In genomic region chr6:145423936-145424335, GRCh38 we compare ENCODE assay signal across 14 cellular contexts.
A peak's percentile ranks its signal among the peaks of the same experiment; 100 is the strongest.
DNase-seq lines count a peak whose midpoint lies in the region; FAIRE-seq and TF ChIP-seq lines count a peak whose summit lies in the region.
"Had no signal": no experiment of that assay in that cellular context is flagged by ENCODE, and none has a peak within 500 bp of the region (broad histone marks: within the 10 kb centered on the region; RNA-seq: fewer than 3 reads in every experiment).

No MANE protein-coding gene starts in this region.

- H3K79me2 ChIP-seq in H1 (ENCODE audit: control insufficient read depth in 1 of 2, insufficient read depth in 2 of 2, low read length in 2 of 2): no peaks in the 10 kb centered on the region

- intact Hi-C loops in prostate gland (cut with DNase I): no loop called here

- no peak for TF ChIP-seq RAD21 in H1 (IDR thresholded peaks at IDR 0.05 in 1 of 2, conservative IDR thresholded peaks at IDR 0.05 in 1 of 2; ENCODE audit: low read depth in 2 of 2, low read length in 2 of 2)

- peaks cover 0 to 3% (median 0%) of the 10 kb centered on the region in 4 experiments; a peak in 1 of 7 replicates for H3K4me1 ChIP-seq in H1 (replicated peaks in 1 of 4; ENCODE audit: control insufficient read depth in 3 of 4, insufficient read depth in 4 of 4, low read length in 3 of 4)
- H3K4me1 ChIP-seq in prostate gland (replicated peaks): no peaks in the 10 kb centered on the region
- H3K4me1 ChIP-seq: BLaER1 treated with 17β-estradiol and CSF1 and Interleukin-3, amounts not matched to agents 10 nM and 100 nM; HAP-1 had no signal

- no peaks in the 10 kb centered on the region for H3K23me2 ChIP-seq in H1 (ENCODE audit: low read depth, low read length)

- H3K23ac ChIP-seq in H1 (ENCODE audit: insufficient read length): no peak overlapping the region

- POLR2A ChIA-PET in H1 (lab: Charles Lee; ENCODE audit: partially characterized antibody): no interaction called here

- TF ChIP-seq CTCF in LNCaP clone FGC (IDR thresholded peaks at IDR 0.05; ENCODE audit: control insufficient read depth, extremely low read depth, insufficient read depth) (no peak), H1 (IDR thresholded peaks at IDR 0.05; ENCODE audit: control extremely low read depth in 1 of 3, insufficient read depth in 1 of 3, low read depth in 1 of 3, low read length in 3 of 3) (no peak), prostate gland (IDR thresholded peaks at IDR 0.05) (no peak)

- H4K8ac ChIP-seq in H1 (ENCODE audit: extremely low read depth, insufficient read depth, low read length): no peak overlapping the region

- no peak overlapping the region for H2BK5ac ChIP-seq in H1 (ENCODE audit: low read depth, low read length)

- no peak overlapping the region for H3K18ac ChIP-seq in H1 (ENCODE audit: extremely low read depth, low read length)

- DNase-seq in DMS53 (lab: John Stamatoyannopoulos, UW) (peak; percentile 36), LNCaP clone FGC (ENCODE audit: low read depth) (peak; percentile 65), H1 (ENCODE audit: low read depth in 1 of 2, low spot score in 2 of 2) (no peak), prostate gland (ENCODE audit: low spot score) (peak; percentile 20), H54 (ENCODE audit: insufficient read length, low spot score) (no peak), NCI-H446 treated with DMSO at 0.1 percent for 48 hours (lab: John Stamatoyannopoulos, UW) (no peak)
- DNase-seq in stimulated activated CD4-positive, alpha-beta T cell treated with anti-CD3 and anti-CD28 coated beads, Interleukin-1b, Interleukin-23, amount 100 ng/mL, for 48 hours: no peak
- DNase-seq: CD8-positive, alpha-beta T cell; DMS 273 treated with DMSO at 0.1 percent for 48 hours; DMS79; GF-D8; GOT3 had no signal

- H4K20me1 ChIP-seq in H1 (replicated peaks in 1 of 2; ENCODE audit: control insufficient read depth in 1 of 2, insufficient read depth in 2 of 2, low read length in 2 of 2): no peaks in the 10 kb centered on the region
- H4K20me1 ChIP-seq: BLaER1 treated with 17β-estradiol and CSF1 and Interleukin-3, amounts not matched to agents 10 nM and 100 nM had no signal

- H2BK15ac ChIP-seq in H1 (ENCODE audit: low read length): no peak overlapping the region

- H2BK12ac ChIP-seq in H1 (ENCODE audit: low read depth, low read length): no peak overlapping the region

- TF ChIP-seq EP300 in H1 (IDR thresholded peaks at IDR 0.05; ENCODE audit: borderline replicate concordance in 1 of 2, low read depth in 2 of 2, low read length in 2 of 2): no peak

- H4K91ac ChIP-seq in H1 (replicated peaks; ENCODE audit: insufficient read length, low read length): no peak overlapping the region

- no peak overlapping the region for H3K14ac ChIP-seq in H1 (ENCODE audit: insufficient read length)

- FAIRE-seq in H1 (lab: Jason Lieb, UNC) (no peak), H54 (lab: Jason Lieb, UNC) (no peak)

- 0 out of 2 replicates have a peak overlapping the region, but pooled peaks have one; percentile 30 for H2AFZ ChIP-seq in H1 (ENCODE audit: low read length)

- H3K36me3 ChIP-seq in H1 (ENCODE audit: control insufficient read depth in 2 of 4, insufficient read depth in 4 of 4, low read length in 3 of 4) (no peaks in the 10 kb centered on the region), prostate gland (no peaks in the 10 kb centered on the region)
- H3K36me3 ChIP-seq: BLaER1 treated with 17β-estradiol and CSF1 and Interleukin-3, amounts not matched to agents 10 nM and 100 nM; HAP-1 had no signal

- H3K9ac ChIP-seq in H1 (replicated peaks in 1 of 4; ENCODE audit: extremely low read depth in 1 of 4, low read depth in 3 of 4, low read length in 3 of 4): no peak overlapping the region; a peak in 1 of 7 replicates
- H3K9ac ChIP-seq: BLaER1 treated with 17β-estradiol and CSF1 and Interleukin-3, amounts not matched to agents 10 nM and 100 nM had no signal

- no peaks in the 10 kb centered on the region for H3K79me1 ChIP-seq in H1 (ENCODE audit: low read depth, low read length)

- H3K4me2 ChIP-seq in H1 (ENCODE audit: insufficient read depth in 1 of 2, low read depth in 2 of 2, low read length in 2 of 2): no peak overlapping the region
- H3K4me2 ChIP-seq: BLaER1 treated with 17β-estradiol and CSF1 and Interleukin-3, amounts not matched to agents 10 nM and 100 nM had no signal

- H3K4ac ChIP-seq in H1 (replicated peaks; ENCODE audit: insufficient read length, low read depth, low read length): no peak overlapping the region

- no peaks in the 10 kb centered on the region for H3K27me3 ChIP-seq in H1 (replicated peaks in 1 of 4; ENCODE audit: control insufficient read depth in 3 of 4, extremely low read depth in 1 of 4, insufficient read depth in 3 of 4, low read length in 3 of 4)
- no peaks in the 10 kb centered on the region for H3K27me3 ChIP-seq in prostate gland (replicated peaks; ENCODE audit: insufficient read depth)
- H3K27me3 ChIP-seq: BLaER1 treated with 17β-estradiol and CSF1 and Interleukin-3, amounts not matched to agents 10 nM and 100 nM had no signal

- H3K9me3 ChIP-seq in H1 (ENCODE audit: insufficient read depth in 2 of 2, low read depth in 1 of 2, low read length in 1 of 2) (no peaks in the 10 kb centered on the region), prostate gland (no peaks in the 10 kb centered on the region)
- H3K9me3 ChIP-seq: BLaER1 treated with 17β-estradiol and CSF1 and Interleukin-3, amounts not matched to agents 10 nM and 100 nM; HAP-1 had no signal

- H3K56ac ChIP-seq in H1 (replicated peaks; ENCODE audit: insufficient read length, low read depth, low read length): no peak overlapping the region

- H4K5ac ChIP-seq in H1 (ENCODE audit: insufficient read length, low read depth, low read length): no peak overlapping the region

- CTCF ChIA-PET in H1 (lab: Charles Lee; ENCODE audit: partially characterized antibody): no interaction called here

- no peak overlapping the region for H2AK5ac ChIP-seq in H1 (ENCODE audit: low read depth, low read length)

- no peak overlapping the region for H3K4me3 ChIP-seq in LNCaP clone FGC (ENCODE audit: low read depth, low read length)
- H3K4me3 ChIP-seq in H1 (ENCODE audit: extremely low read depth in 1 of 4, insufficient read depth in 2 of 4, low read depth in 3 of 4, low read length in 4 of 4): no peak overlapping the region
- no peak overlapping the region for H3K4me3 ChIP-seq in prostate gland
- H3K4me3 ChIP-seq: BLaER1 treated with 17β-estradiol and CSF1 and Interleukin-3, amounts not matched to agents 10 nM and 100 nM; HAP-1 had no signal

- H3K27ac ChIP-seq in H1 (ENCODE audit: low read depth, low read length) (no peak overlapping the region), prostate gland (no peak overlapping the region)
- H3K27ac ChIP-seq: BLaER1 treated with 17β-estradiol and CSF1 and Interleukin-3, amounts not matched to agents 10 nM and 100 nM had no signal

- no peak for TF ChIP-seq POLR2A in H1 (IDR thresholded peaks at IDR 0.05; ENCODE audit: control extremely low read depth in 1 of 2, low read depth in 2 of 2, low read length in 2 of 2)
- no peak for TF ChIP-seq POLR2A in prostate gland (IDR thresholded peaks at IDR 0.05)
- no peak for TF ChIP-seq POLR2A in H54 (IDR thresholded peaks at IDR 0.05; ENCODE audit: low read depth, low read length)

- H2BK120ac ChIP-seq in H1 (replicated peaks; ENCODE audit: low read depth, low read length): no peak overlapping the region

- 88% methylated on average over 3 of the region's 3 CpGs; no CpG with 5 or more reads in 1 of the 2 experiments for WGBS in H1 (ENCODE audit: extremely low coverage in 1 of 2, insufficient coverage in 1 of 2, insufficient read length in 1 of 2, insufficient replicate concordance in 2 of 2, low coverage in 1 of 2, low lambda C conversion rate in 2 of 2, missing lambda C conversion rate in 1 of 2), 2 experiments
- 74% methylated on average over 3 of the region's 3 CpGs for WGBS in prostate gland

- H2BK20ac ChIP-seq in H1 (ENCODE audit: low read length): no peak overlapping the region

TF ChIP-seq in H1, 55 proteins besides CTCF, POLR2A, EP300 and RAD21:
- TF ChIP-seq CEBPB (IDR thresholded peaks at IDR 0.05; ENCODE audit: low read depth, low read length) (no peak), SRF (IDR thresholded peaks at IDR 0.05; ENCODE audit: low read depth, low read length) (no peak), CBX8 (IDR thresholded peaks at IDR 0.05; ENCODE audit: borderline replicate concordance, low read depth, low read length) (no peak), POLR2AphosphoS5 (IDR thresholded peaks at IDR 0.05; ENCODE audit: low read depth, low read length) (no peak), POU5F1 (IDR thresholded peaks at IDR 0.05; ENCODE audit: low read depth, low read length) (no peak), SIRT6 (IDR thresholded peaks at IDR 0.05; ENCODE audit: low read length) (no peak), CREB1 (IDR thresholded peaks at IDR 0.05) (no peak), KDM5A (IDR thresholded peaks at IDR 0.05; ENCODE audit: low read length) (no peak), GABPA (IDR thresholded peaks at IDR 0.05; ENCODE audit: borderline replicate concordance, insufficient read depth, low read length) (no peak), RNF2 (IDR thresholded peaks at IDR 0.05; ENCODE audit: borderline replicate concordance, low read depth, low read length, missing control alignments, poor library complexity, severe bottlenecking) (no peak), YY1 (IDR thresholded peaks at IDR 0.05; ENCODE audit: low read depth, low read length) (no peak)

Comparison
In these comparisons a context has a peak if more than half of its experiments do, and no peak if none do; other contexts are left out.
1. DNase-seq: peak in DMS53 (single experiment), LNCaP clone FGC (single experiment) and prostate gland (single experiment); none in H1 (0 of 2), stimulated activated CD4-positive, alpha-beta T cell treated with anti-CD3 and anti-CD28 coated beads, Interleukin-1b, Interleukin-23, amount 100 ng/mL, for 48 hours (single experiment), H54 (single experiment) and NCI-H446 treated with DMSO at 0.1 percent for 48 hours (single experiment).